18 cellular contexts compared by ENCODE assay signal in genomic region chr12:49652921-49653520, GRCh38. TPM values are rescaled to one million over a fixed set of nuclear protein-coding genes. Genes with fewer than 3 reads are reported as not detected.
"Had no signal": no experiment of that assay in that cellular context is flagged by ENCODE, and none has a peak within 500 bp of the region (broad histone marks: within the 10 kb centered on the region; RNA-seq: fewer than 3 reads in every experiment).

No MANE protein-coding gene starts in this region.

- DNase-seq: activated CD4-positive, alpha-beta T cell treated with anti-CD3 and anti-CD28 coated beads for 4 hours; amygdala; heart right ventricle; islet precursor cell; left lung; psoas muscle; SIG-M5; stimulated activated CD4-positive, alpha-beta T cell treated with anti-CD3 and anti-CD28 coated beads, Interleukin-12 subunit alpha, Interleukin-12 subunit beta, amount 100 ng/mL, for 4 hours; SW 1271 had no signal

- H3K4me1 ChIP-seq: psoas muscle had no signal

- H3K4me3 Mint-ChIP-seq: activated naive CD8-positive, alpha-beta T cell; brain; memory B cell had no signal

- H3K9me3 ChIP-seq: gastrocnemius medialis, heart right ventricle, left lung, psoas muscle had no signal

- H3K27me3 ChIP-seq: gastrocnemius medialis, heart right ventricle, left lung had no signal

- H3K4me3 ChIP-seq: gastrocnemius medialis, heart right ventricle, left lung, psoas muscle had no signal

- H3K27ac Mint-ChIP-seq: activated naive CD8-positive, alpha-beta T cell; activated T-helper 2 cell treated with anti-CD3 and anti-CD28 coated beads, Interferon-gamma antibody, Interleukin-2, Interleukin-4, amounts not matched to agents 10 μg/mL and 5 μg/mL and 100 μg/mL, durations not matched to agents 14 hours and 24 hours and 36 hours; memory B cell had no signal

- H3K9me3 Mint-ChIP-seq: activated T-helper 2 cell treated with anti-CD3 and anti-CD28 coated beads, Interferon-gamma antibody, Interleukin-2, Interleukin-4, amounts not matched to agents 10 μg/mL and 5 μg/mL and 100 μg/mL, durations not matched to agents 14 hours and 24 hours and 36 hours; memory B cell had no signal

- H3K27ac ChIP-seq: gastrocnemius medialis, psoas muscle, VCaP had no signal

- FAIRE-seq: endothelial cell of umbilical vein had no signal

- H3K27me3 Mint-ChIP-seq: activated naive CD8-positive, alpha-beta T cell; brain; memory B cell had no signal

- ATAC-seq: gastrocnemius medialis, heart right ventricle, left lung, psoas muscle, sciatic nerve had no signal

RNA-seq across cellular contexts. Expression of gene FAM186B, which starts 47.6 kb away (rescaled TPM):
- polyA plus RNA-seq: neural cell had no signal
